1 cellular context compared by ENCODE assay signal in the genomic region with DNA sequence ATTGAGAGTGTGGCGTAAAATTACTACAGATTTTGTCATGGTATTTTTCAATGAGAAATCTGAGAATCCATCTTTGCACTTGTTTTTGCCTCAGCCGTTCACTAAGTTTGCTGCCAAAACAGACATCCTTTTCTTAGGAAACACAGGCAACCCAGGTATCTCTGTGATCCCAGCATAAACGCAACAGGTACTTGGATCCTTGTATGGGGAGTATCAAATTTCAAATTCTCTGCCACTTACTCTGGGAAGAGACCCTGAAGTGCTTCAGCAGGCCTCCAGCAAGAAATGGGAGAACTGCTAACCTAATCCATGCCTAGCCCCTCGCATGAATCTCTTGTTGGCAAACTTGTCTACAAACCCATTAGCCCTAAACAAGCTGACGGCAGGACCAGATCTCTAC.
TF ChIP-seq lines count a peak whose summit lies in the region.

No MANE protein-coding gene starts in this region.

TF ChIP-seq in WTC11, 78 proteins besides CTCF, POLR2A, EP300 and RAD21 (continued from another document):
- TF ChIP-seq, protein P1, sequence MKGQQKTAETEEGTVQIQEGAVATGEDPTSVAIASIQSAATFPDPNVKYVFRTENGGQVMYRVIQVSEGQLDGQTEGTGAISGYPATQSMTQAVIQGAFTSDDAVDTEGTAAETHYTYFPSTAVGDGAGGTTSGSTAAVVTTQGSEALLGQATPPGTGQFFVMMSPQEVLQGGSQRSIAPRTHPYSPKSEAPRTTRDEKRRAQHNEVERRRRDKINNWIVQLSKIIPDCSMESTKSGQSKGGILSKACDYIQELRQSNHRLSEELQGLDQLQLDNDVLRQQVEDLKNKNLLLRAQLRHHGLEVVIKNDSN (CRISPR knock-in tag; IDR thresholded peaks at IDR 0.05) = no peak
- TF ChIP-seq KAT7 (CRISPR knock-in tag; IDR thresholded peaks at IDR 0.05; ENCODE audit: borderline replicate concordance) = no peak
- TF ChIP-seq FOXK1 (CRISPR knock-in tag; IDR thresholded peaks at IDR 0.05) = no peak
- TF ChIP-seq CREM (CRISPR knock-in tag; IDR thresholded peaks at IDR 0.05) = no peak
- TF ChIP-seq, protein P2, sequence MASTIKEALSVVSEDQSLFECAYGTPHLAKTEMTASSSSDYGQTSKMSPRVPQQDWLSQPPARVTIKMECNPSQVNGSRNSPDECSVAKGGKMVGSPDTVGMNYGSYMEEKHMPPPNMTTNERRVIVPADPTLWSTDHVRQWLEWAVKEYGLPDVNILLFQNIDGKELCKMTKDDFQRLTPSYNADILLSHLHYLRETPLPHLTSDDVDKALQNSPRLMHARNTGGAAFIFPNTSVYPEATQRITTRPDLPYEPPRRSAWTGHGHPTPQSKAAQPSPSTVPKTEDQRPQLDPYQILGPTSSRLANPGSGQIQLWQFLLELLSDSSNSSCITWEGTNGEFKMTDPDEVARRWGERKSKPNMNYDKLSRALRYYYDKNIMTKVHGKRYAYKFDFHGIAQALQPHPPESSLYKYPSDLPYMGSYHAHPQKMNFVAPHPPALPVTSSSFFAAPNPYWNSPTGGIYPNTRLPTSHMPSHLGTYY (CRISPR knock-in tag; IDR thresholded peaks at IDR 0.05) = no peak
TF ChIP-seq in WTC11: peak in this region for 0.
